8 cellular contexts compared by ENCODE assay signal in the genomic region with DNA sequence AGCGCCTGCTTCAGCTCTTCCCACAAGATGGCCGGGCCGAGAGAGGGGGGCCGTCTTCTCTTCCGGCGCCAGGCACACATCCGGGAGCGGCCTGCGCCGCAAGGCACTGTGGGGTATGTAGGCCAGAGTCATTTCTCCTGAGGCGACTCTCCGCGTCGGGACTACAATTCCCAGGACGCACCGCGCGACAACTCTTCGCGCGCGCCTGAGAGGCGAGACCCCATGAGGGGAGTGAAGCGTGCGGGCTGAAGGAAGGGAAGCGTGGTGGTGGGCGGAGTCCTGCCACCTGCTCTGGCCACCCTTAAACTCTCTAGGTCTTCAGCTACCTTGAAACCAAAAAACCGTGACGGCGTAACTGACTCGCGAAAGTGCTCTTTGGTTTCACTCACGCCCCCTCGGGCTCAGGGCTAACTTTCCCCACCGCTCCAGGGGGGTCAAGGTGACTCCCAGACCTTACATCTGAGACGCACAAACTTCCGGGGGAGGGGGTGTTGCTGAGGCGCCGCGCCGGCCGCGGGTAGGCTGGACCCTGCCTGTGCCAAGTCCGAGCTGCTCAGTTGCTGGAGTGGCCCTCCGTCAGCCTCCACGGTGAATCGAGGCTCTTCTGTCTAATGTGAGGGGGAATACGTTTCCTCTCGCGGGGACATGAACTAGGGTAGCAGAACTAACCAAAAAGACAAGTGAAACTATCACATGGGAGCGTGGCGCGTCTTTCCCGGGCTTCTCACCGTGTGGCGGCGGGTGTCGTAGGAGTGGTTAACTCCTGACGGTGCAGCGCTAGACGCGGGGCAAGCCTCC. TPM values are rescaled to one million over a fixed set of nuclear protein-coding genes. Genes with fewer than 3 reads are reported as not detected.
A peak's percentile ranks its signal among the peaks of the same experiment; 100 is the strongest.
DNase-seq lines count a peak whose midpoint lies in the region; ATAC-seq, FAIRE-seq and TF ChIP-seq lines count a peak whose summit lies in the region.

SERBP1 (minus strand) TSS at position 45 of the 798 bp plus-strand sequence. CDS start 102 bp downstream, outside the sequence.

- no peaks in the 10 kb centered on the region for H3K9me3 Mint-ChIP-seq in mesothelial cell of epicardium

- H3K4me1 Mint-ChIP-seq in mesothelial cell of epicardium, result peaks cover 58% of the 10 kb centered on the region

- no peaks in the 10 kb centered on the region for H3F3A ChIP-seq in OCI-LY1 (ENCODE audit: insufficient read depth, low read length)

- H3K36me3 ChIP-seq in HUES64 (ENCODE audit: insufficient read depth, low read length) (peaks cover 39% of the 10 kb centered on the region), OCI-LY1 (ENCODE audit: insufficient read depth, low read length) (peaks cover 44% of the 10 kb centered on the region)

- H3K27ac Mint-ChIP-seq in mesothelial cell of epicardium, result peak within 1 kb of the TSS; percentile 95

- H3K9me3 ChIP-seq in HUES64 (ENCODE audit: insufficient read depth, low read depth, low read length), result no peaks in the 10 kb centered on the region
- no peaks in the 10 kb centered on the region for H3K9me3 ChIP-seq in OCI-LY1 (ENCODE audit: low read length)

- peaks cover 6% of the 10 kb centered on the region for H3K36me3 Mint-ChIP-seq in mesothelial cell of epicardium

- H3K9me2 ChIP-seq in OCI-LY1 (ENCODE audit: low read depth, low read length), result no peaks in the 10 kb centered on the region

- peak within 1 kb of the TSS; percentile 98 for H3K4me2 ChIP-seq in OCI-LY1 (ENCODE audit: low read length)

- H3K27ac ChIP-seq in HUES64 (ENCODE audit: low read depth, low read length), result peak within 1 kb of the TSS; percentile 78
- H3K27ac ChIP-seq in OCI-LY1 (ENCODE audit: low read depth, low read length, poor library complexity, severe bottlenecking), result peak within 1 kb of the TSS; percentile 97

- peak within 1 kb of the TSS; percentile 99 for H3K9ac ChIP-seq in HUES64 (ENCODE audit: low read depth, low read length)
- peak within 1 kb of the TSS; percentile 96 for H3K9ac ChIP-seq in OCI-LY1 (ENCODE audit: low read length)

- TF ChIP-seq CTCF in OCI-LY1 (IDR thresholded peaks at IDR 0.05; ENCODE audit: low read length) (no peak), mesothelial cell of epicardium (IDR thresholded peaks at IDR 0.05; ENCODE audit: unreplicated experiment) (no peak)

- no peak within 1 kb of the TSS for H2AFZ ChIP-seq in OCI-LY1 (ENCODE audit: low read length)

- peaks cover 46% of the 10 kb centered on the region for H3K79me2 ChIP-seq in OCI-LY1 (ENCODE audit: insufficient read depth, low read length)

- in situ Hi-C loops in Caki2 (cut with HindIII; ENCODE audit: low pct_unique_long_range_greater_than_20kb, low sequenced_read_pairs), result no loop called here

- no peaks in the 10 kb centered on the region for H3K27me3 Mint-ChIP-seq in mesothelial cell of epicardium (ENCODE audit: low read depth)

- ATAC-seq in GM21447 (IDR thresholded peaks at IDR 0.05; ENCODE audit: unreplicated experiment), result peak; percentile 86

- H3K4me1 ChIP-seq in HUES64 (ENCODE audit: insufficient read depth, low read length), result peaks cover 36% of the 10 kb centered on the region
- peaks cover 48% of the 10 kb centered on the region for H3K4me1 ChIP-seq in OCI-LY1 (ENCODE audit: insufficient read depth, low read length, severe bottlenecking)

- H3K4me3 ChIP-seq in HUES64 (ENCODE audit: low read length) (peak within 1 kb of the TSS; percentile 100), OCI-LY1 (ENCODE audit: low read depth, low read length, poor library complexity, severe bottlenecking) (peak within 1 kb of the TSS; percentile 92)

- FAIRE-seq in endometrium (lab: Jason Lieb, UNC), result peak; percentile 93

- peak within 1 kb of the TSS; percentile 100 for H3K4me3 Mint-ChIP-seq in mesothelial cell of epicardium

- DNase-seq in Caki2 (ENCODE audit: low read depth) (peak; percentile 98), mesothelial cell of epicardium (ENCODE audit: low spot score in 2 of 2, unreplicated experiment in 2 of 2) (peak; percentile 92 to 95)
- DNase-seq in activated CD8-positive, alpha-beta memory T cell treated with anti-CD3 and anti-CD28 coated beads, Interleukin-2, amount 50 U/mL, for 4 hours, result peak; percentile 96
- DNase-seq in stimulated activated CD8-positive, alpha-beta memory T cell treated with anti-CD3 and anti-CD28 coated beads, Interleukin-15, amount 100 ng/mL, for 48 hours (ENCODE audit: low read depth in 2 of 2), result peak; percentile 91 to 96

- WGBS in HUES64, result under 1% methylated on average over 62 of the region's 62 CpGs

- H4K20me1 ChIP-seq in OCI-LY1 (ENCODE audit: insufficient read depth, low read length), result no peaks in the 10 kb centered on the region

- H3K27me3 ChIP-seq in HUES64 (ENCODE audit: insufficient read depth, low read length), result no peaks in the 10 kb centered on the region
- H3K27me3 ChIP-seq in OCI-LY1 (ENCODE audit: insufficient read depth, low read length), result no peaks in the 10 kb centered on the region

RNA-seq across cellular contexts. Expression of gene SERBP1, which starts in this region (rescaled TPM):
- total RNA-seq in Caki2 (2014; rRNA removed; shearing (Covaris generic); ENCODE audit: low replicate concordance), result 185 and 196 TPM in 2 replicates
- polyA plus RNA-seq in HUES64 (2013, experiment 1 of 2), result 442 TPM
- polyA plus RNA-seq in HUES64 (2013, experiment 2 of 2), result 450 TPM
- total RNA-seq in mesothelial cell of epicardium, result 248 to 259 TPM (median 255 TPM) in 3 replicates

Comparison
In these comparisons a context has a peak if more than half of its experiments do, and no peak if none do; other contexts are left out.
1. Peak in every context shown above with its lines: DNase-seq, ATAC-seq, H3K4me3 ChIP-seq and H3K27ac ChIP-seq.